1 cellular context compared by ENCODE assay signal in genomic region chr2:207141381-207141780, GRCh38.
TF ChIP-seq lines count a peak whose summit lies in the region.

No MANE protein-coding gene starts in this region.

TF ChIP-seq in WTC11, 78 proteins besides CTCF, POLR2A, EP300 and RAD21 (continued from another document):
- TF ChIP-seq IRF1 (CRISPR knock-in tag; IDR thresholded peaks at IDR 0.05) (no peak), NFE2L1 (CRISPR knock-in tag; IDR thresholded peaks at IDR 0.05) (no peak), PRDM15 (CRISPR knock-in tag; IDR thresholded peaks at IDR 0.05) (no peak)
